ENCODE assay signal across 2 cellular contexts in the genomic region with DNA sequence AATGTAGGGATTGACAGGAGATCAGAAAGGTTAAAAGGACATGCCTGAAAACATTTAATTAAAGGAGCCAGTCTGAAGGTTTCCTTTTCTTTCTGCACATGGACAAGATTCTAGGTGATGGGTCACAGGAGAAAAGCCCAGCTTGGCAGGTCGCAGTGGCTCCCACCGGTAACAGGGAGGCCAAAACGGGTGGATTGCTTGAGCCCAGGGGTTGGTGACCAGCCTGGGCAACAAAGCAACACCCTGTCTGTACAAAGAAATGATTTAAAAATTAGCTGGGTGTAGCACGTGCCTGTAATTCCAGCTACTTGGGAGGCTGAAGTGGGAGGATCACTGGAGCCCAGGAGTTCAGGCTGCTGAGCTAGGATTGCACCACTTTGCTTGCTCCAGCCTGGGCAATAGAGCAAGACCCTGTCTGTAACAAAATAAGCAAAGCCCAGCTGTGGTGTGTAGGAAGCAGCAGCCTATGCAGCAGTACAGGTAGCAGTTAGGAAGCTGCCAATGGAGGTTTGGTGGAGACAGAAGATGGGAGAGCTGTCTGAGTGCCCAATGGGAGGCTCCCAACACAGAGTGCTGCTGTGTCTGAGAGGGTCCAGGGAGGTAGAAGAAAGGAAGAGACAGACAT.
TF ChIP-seq lines count a peak whose summit lies in the region.

No MANE protein-coding gene starts in this region.

TF ChIP-seq in SK-N-SH, 30 proteins besides CTCF, POLR2A, EP300 and RAD21 (continued from another document):
- TF ChIP-seq, protein P1, sequence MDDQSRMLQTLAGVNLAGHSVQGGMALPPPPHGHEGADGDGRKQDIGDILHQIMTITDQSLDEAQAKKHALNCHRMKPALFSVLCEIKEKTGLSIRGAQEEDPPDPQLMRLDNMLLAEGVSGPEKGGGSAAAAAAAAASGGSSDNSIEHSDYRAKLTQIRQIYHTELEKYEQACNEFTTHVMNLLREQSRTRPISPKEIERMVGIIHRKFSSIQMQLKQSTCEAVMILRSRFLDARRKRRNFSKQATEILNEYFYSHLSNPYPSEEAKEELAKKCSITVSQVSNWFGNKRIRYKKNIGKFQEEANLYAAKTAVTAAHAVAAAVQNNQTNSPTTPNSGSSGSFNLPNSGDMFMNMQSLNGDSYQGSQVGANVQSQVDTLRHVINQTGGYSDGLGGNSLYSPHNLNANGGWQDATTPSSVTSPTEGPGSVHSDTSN (IDR thresholded peaks at IDR 0.05): no peak
- TF ChIP-seq NRF1 (IDR thresholded peaks at IDR 0.05; ENCODE audit: low read depth, low read length): no peak
- TF ChIP-seq, protein P2, sequence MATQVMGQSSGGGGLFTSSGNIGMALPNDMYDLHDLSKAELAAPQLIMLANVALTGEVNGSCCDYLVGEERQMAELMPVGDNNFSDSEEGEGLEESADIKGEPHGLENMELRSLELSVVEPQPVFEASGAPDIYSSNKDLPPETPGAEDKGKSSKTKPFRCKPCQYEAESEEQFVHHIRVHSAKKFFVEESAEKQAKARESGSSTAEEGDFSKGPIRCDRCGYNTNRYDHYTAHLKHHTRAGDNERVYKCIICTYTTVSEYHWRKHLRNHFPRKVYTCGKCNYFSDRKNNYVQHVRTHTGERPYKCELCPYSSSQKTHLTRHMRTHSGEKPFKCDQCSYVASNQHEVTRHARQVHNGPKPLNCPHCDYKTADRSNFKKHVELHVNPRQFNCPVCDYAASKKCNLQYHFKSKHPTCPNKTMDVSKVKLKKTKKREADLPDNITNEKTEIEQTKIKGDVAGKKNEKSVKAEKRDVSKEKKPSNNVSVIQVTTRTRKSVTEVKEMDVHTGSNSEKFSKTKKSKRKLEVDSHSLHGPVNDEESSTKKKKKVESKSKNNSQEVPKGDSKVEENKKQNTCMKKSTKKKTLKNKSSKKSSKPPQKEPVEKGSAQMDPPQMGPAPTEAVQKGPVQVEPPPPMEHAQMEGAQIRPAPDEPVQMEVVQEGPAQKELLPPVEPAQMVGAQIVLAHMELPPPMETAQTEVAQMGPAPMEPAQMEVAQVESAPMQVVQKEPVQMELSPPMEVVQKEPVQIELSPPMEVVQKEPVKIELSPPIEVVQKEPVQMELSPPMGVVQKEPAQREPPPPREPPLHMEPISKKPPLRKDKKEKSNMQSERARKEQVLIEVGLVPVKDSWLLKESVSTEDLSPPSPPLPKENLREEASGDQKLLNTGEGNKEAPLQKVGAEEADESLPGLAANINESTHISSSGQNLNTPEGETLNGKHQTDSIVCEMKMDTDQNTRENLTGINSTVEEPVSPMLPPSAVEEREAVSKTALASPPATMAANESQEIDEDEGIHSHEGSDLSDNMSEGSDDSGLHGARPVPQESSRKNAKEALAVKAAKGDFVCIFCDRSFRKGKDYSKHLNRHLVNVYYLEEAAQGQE (IDR thresholded peaks at IDR 0.05; ENCODE audit: low read depth, low read length): no peak
- no peak for TF ChIP-seq RFX5 (IDR thresholded peaks at IDR 0.05; ENCODE audit: low read length)
TF ChIP-seq in SK-N-SH: peak in this region for 0.

TF ChIP-seq in SK-N-SH treated with all-trans-retinoic acid at 6 μM for 48 hours, 23 proteins besides CTCF, POLR2A, EP300 and RAD21 (continued from another document):
- TF ChIP-seq GLIS3 (CRISPR knock-in tag; IDR thresholded peaks at IDR 0.05) (no peak), ZNF70 (CRISPR knock-in tag; IDR thresholded peaks at IDR 0.05) (no peak), ZFP30 (CRISPR knock-in tag; IDR thresholded peaks at IDR 0.05) (no peak), CSDC2 (CRISPR knock-in tag; IDR thresholded peaks at IDR 0.05) (no peak), ZNF8 (CRISPR knock-in tag; IDR thresholded peaks at IDR 0.05) (no peak)
